Comparison of ENCODE assay signal across 24 cellular contexts in the genomic region with DNA sequence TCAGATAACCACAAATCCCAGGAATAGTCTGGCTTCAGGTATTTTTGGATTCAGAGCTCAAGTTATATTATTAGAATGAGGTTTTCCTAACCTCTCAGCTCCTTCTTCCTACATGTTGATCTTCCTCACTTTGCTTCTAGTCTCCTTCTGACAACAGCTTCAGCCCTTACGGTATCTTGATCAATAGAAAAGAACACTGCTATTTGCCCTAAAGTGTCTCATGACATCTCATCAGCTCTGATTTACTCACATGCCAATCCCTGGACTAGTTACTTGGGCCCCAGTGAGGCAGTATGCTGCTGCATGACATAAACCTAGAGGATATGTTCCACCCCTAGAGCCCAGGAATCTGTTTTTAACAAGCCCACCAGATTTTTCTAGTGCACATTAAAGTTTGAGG.
A peak's percentile ranks its signal among the peaks of the same experiment; 100 is the strongest.
DNase-seq lines count a peak whose midpoint lies in the region; ATAC-seq and TF ChIP-seq lines count a peak whose summit lies in the region.
"Had no signal": no experiment of that assay in that cellular context is flagged by ENCODE, and none has a peak within 500 bp of the region (broad histone marks: within the 10 kb centered on the region; RNA-seq: fewer than 3 reads in every experiment).

No MANE protein-coding gene starts in this region.

- H3K27ac ChIP-seq in hepatocyte, result peak overlapping the region; percentile 76
- peak overlapping the region; percentile 80 for H3K27ac ChIP-seq in psoas muscle
- no peak overlapping the region for H3K27ac ChIP-seq in foreskin keratinocyte
- H3K27ac ChIP-seq: A549; BLaER1 treated with 17β-estradiol and CSF1 and Interleukin-3, amounts not matched to agents 10 nM and 100 nM had no signal

- H3K9me3 Mint-ChIP-seq in T-helper 2 cell treated with Interferon-gamma antibody and Interleukin-4, amounts not matched to agents 5 μg/mL and 100 μg/mL, for 36 hours, result no peaks in the 10 kb centered on the region
- H3K9me3 Mint-ChIP-seq: CD4-positive, alpha-beta T cell; CD8-positive, alpha-beta memory T cell; GM23338; H9 had no signal

- H3K36me3 ChIP-seq in hepatocyte (replicated peaks; ENCODE audit: insufficient read depth, low read depth), result no peaks in the 10 kb centered on the region
- H3K36me3 ChIP-seq in psoas muscle (ENCODE audit: insufficient read depth in 1 of 2, low read depth in 1 of 2), result no peaks in the 10 kb centered on the region
- H3K36me3 ChIP-seq: BE2C; BLaER1 treated with 17β-estradiol and CSF1 and Interleukin-3, amounts not matched to agents 10 nM and 100 nM had no signal

- H4K20me1 ChIP-seq in hepatocyte (ENCODE audit: insufficient read depth, poor library complexity, severe bottlenecking), result no peaks in the 10 kb centered on the region
- H4K20me1 ChIP-seq: BLaER1 treated with 17β-estradiol and CSF1 and Interleukin-3, amounts not matched to agents 10 nM and 100 nM had no signal

- H3K4me3 Mint-ChIP-seq in T-helper 2 cell treated with Interferon-gamma antibody and Interleukin-4, amounts not matched to agents 5 μg/mL and 100 μg/mL, for 36 hours, result no peak overlapping the region
- H3K4me3 Mint-ChIP-seq: CD14-positive monocyte; CD4-positive, alpha-beta T cell; CD8-positive, alpha-beta memory T cell; GM23338; H9 had no signal

- intact Hi-C loops in psoas muscle (cut with DNase I), result no loop called here

- DNase-seq in LNCaP clone FGC (ENCODE audit: low read depth), result peak; percentile 50
- DNase-seq in hepatocyte (ENCODE audit: low spot score), result no peak
- DNase-seq in psoas muscle, result no peak
- no peak for DNase-seq in T-helper 2 cell treated with Interferon-gamma antibody and Interleukin-4, amounts not matched to agents 5 μg/mL and 100 μg/mL, for 36 hours (ENCODE audit: low spot score)
- no peak for DNase-seq in foreskin keratinocyte
- no peak for DNase-seq in NCI-H526 treated with DMSO at 0.1 percent for 48 hours (lab: John Stamatoyannopoulos, UW)
- DNase-seq: 8988T; ACHN; AML-193; BE2C; CD4-positive, alpha-beta T cell; CD8-positive, alpha-beta memory T cell; DMS 273 treated with DMSO at 0.1 percent for 48 hours; DMS79; EL; GDM1; H9 had no signal

- H3K27me3 Mint-ChIP-seq in T-helper 2 cell treated with Interferon-gamma antibody and Interleukin-4, amounts not matched to agents 5 μg/mL and 100 μg/mL, for 36 hours (ENCODE audit: low read depth), result peaks cover 16% of the 10 kb centered on the region

- H3K9me2 ChIP-seq in hepatocyte (replicated peaks; ENCODE audit: insufficient read depth), result no peaks in the 10 kb centered on the region

- H3K4me1 ChIP-seq in hepatocyte (ENCODE audit: insufficient read depth) (no peaks in the 10 kb centered on the region), psoas muscle (peaks cover 29% of the 10 kb centered on the region), foreskin keratinocyte (peaks cover 12% of the 10 kb centered on the region)
- H3K4me1 ChIP-seq: BE2C had no signal

- no peaks in the 10 kb centered on the region for H3K4me1 Mint-ChIP-seq in T-helper 2 cell treated with Interferon-gamma antibody and Interleukin-4, amounts not matched to agents 5 μg/mL and 100 μg/mL, for 36 hours (ENCODE audit: low read depth)
- H3K4me1 Mint-ChIP-seq: CD14-positive monocyte; CD8-positive, alpha-beta memory T cell; GM23338 had no signal

- H3K4me3 ChIP-seq in LNCaP clone FGC (ENCODE audit: low read depth, low read length) (no peak overlapping the region), hepatocyte (no peak overlapping the region), psoas muscle (no peak overlapping the region)
- H3K4me3 ChIP-seq: A549; BLaER1 treated with 17β-estradiol and CSF1 and Interleukin-3, amounts not matched to agents 10 nM and 100 nM; GM12878; GM23338 had no signal

- no peak overlapping the region for H3K27ac Mint-ChIP-seq in T-helper 2 cell treated with Interferon-gamma antibody and Interleukin-4, amounts not matched to agents 5 μg/mL and 100 μg/mL, for 36 hours
- H3K27ac Mint-ChIP-seq: CD14-positive monocyte; CD4-positive, alpha-beta T cell; CD8-positive, alpha-beta memory T cell; GM23338; H9 had no signal

- ATAC-seq in psoas muscle, result peak in 2 of 4 donors; percentile 39 to 48
- ATAC-seq in foreskin keratinocyte, result no peak
- ATAC-seq in HG02973 (IDR thresholded peaks at IDR 0.05; ENCODE audit: unreplicated experiment), result no peak
- ATAC-seq: A549, GM12878, GM23338, HCT116 had no signal

- no peak overlapping the region for H3K4me2 ChIP-seq in hepatocyte
- H3K4me2 ChIP-seq: A549; BLaER1 treated with 17β-estradiol and CSF1 and Interleukin-3, amounts not matched to agents 10 nM and 100 nM; GM23338 had no signal

- H3K27me3 ChIP-seq in hepatocyte (no peaks in the 10 kb centered on the region), psoas muscle (ENCODE audit: insufficient read depth in 3 of 3, low read length in 2 of 3) (no peaks in the 10 kb centered on the region), foreskin keratinocyte (no peaks in the 10 kb centered on the region)
- H3K27me3 ChIP-seq: BE2C; BLaER1 treated with 17β-estradiol and CSF1 and Interleukin-3, amounts not matched to agents 10 nM and 100 nM had no signal

- TF ChIP-seq CTCF in LNCaP clone FGC (IDR thresholded peaks at IDR 0.05; ENCODE audit: control insufficient read depth, extremely low read depth, insufficient read depth) (no peak), hepatocyte (IDR thresholded peaks at IDR 0.05; ENCODE audit: poor library complexity) (no peak), psoas muscle (IDR thresholded peaks at IDR 0.05) (no peak), foreskin keratinocyte (conservative IDR thresholded peaks at IDR 0.05) (no peak)

- H2AFZ ChIP-seq in hepatocyte, result no peak overlapping the region
- H2AFZ ChIP-seq: GM23338 had no signal

- H3K36me3 Mint-ChIP-seq in T-helper 2 cell treated with Interferon-gamma antibody and Interleukin-4, amounts not matched to agents 5 μg/mL and 100 μg/mL, for 36 hours (ENCODE audit: low read depth), result no peaks in the 10 kb centered on the region
- H3K36me3 Mint-ChIP-seq: CD14-positive monocyte; CD8-positive, alpha-beta memory T cell had no signal

- H3K79me2 ChIP-seq in hepatocyte, result no peaks in the 10 kb centered on the region

- 93% methylated on average over 1 of the region's 1 CpG for WGBS in hepatocyte (ENCODE audit: low lambda C conversion rate, missing lambda C conversion rate)
- 51 to 96% (median 65%) methylated on average over 1 of the region's 1 CpG for WGBS in psoas muscle, 3 donors

- H3K9me3 ChIP-seq in hepatocyte (ENCODE audit: low read depth) (no peaks in the 10 kb centered on the region), psoas muscle (no peaks in the 10 kb centered on the region)
- H3K9me3 ChIP-seq: A549; BE2C; BLaER1 treated with 17β-estradiol and CSF1 and Interleukin-3, amounts not matched to agents 10 nM and 100 nM had no signal
